ENCODE assay signal across 9 cellular contexts in the genomic region with DNA sequence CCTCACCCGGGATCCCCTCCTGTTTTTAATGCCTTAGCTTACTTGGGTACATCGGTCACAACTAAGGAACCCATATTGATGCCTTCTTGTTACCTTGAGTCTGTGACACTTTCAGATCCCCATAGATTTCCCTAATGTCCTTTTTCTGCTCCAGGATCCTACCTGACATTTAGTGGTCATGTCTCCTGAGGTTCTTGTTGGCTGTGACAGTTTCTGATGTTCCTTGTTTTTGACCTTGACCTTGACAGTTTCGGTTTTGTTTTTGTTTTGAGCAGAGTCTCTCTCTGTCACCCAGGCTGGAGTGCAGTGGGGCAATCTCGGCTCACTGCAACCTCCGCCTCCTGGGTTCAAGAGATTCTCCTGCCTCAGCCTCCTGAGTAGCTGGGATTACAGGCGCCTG. TPM values are rescaled to one million over a fixed set of nuclear protein-coding genes. Genes with fewer than 3 reads are reported as not detected.
"Had no signal": no experiment of that assay in that cellular context is flagged by ENCODE, and none has a peak within 500 bp of the region (broad histone marks: within the 10 kb centered on the region; RNA-seq: fewer than 3 reads in every experiment).

No MANE protein-coding gene starts in this region.

RNA-seq across cellular contexts. Expression of gene ATP2C2, which starts 52.2 kb away (rescaled TPM):
- total RNA-seq: activated CD4-positive, alpha-beta memory T cell treated with anti-CD3 and anti-CD28 coated beads for 36 hours; activated CD8-positive, alpha-beta memory T cell treated with anti-CD3 and anti-CD28 coated beads for 36 hours; activated naive CD4-positive, alpha-beta T cell treated with anti-CD3 and anti-CD28 coated beads, Interleukin-2, amount 50 U/mL, for 72 hours; ascending aorta; LHCN-M2; Right ventricle myocardium inferior; RPMI7951; T-cell; T-helper 2 cell treated with Interferon-gamma antibody and Interleukin-4, amounts not matched to agents 100 ng/mL and 5 ng/mL, for 36 hours had no signal
